ENCODE assay signal across 24 cellular contexts in genomic region chr1:118963138-118963455, GRCh38. TPM values are rescaled to one million over a fixed set of nuclear protein-coding genes. Genes with fewer than 3 reads are reported as not detected.
"Had no signal": no experiment of that assay in that cellular context is flagged by ENCODE, and none has a peak within 500 bp of the region (broad histone marks: within the 10 kb centered on the region; RNA-seq: fewer than 3 reads in every experiment).

No MANE protein-coding gene starts in this region.

- H3K9me3 ChIP-seq: colonic mucosa, left lung, right atrium auricular region, testis had no signal

- DNase-seq: activated CD4-positive, alpha-beta T cell treated with anti-CD3 and anti-CD28 coated beads for 1 hour; activated CD4-positive, alpha-beta T cell treated with anti-CD3 and anti-CD28 coated beads, Interleukin-2, amount 50 U/mL, for 48 hours; activated gamma-delta T cell treated with Interleukin-2 at 50 U/mL for 16 hours; activated T-cell treated with anti-CD3 and anti-CD28 coated beads for 4 hours; amniotic stem cell; central memory CD4-positive, alpha-beta T cell; colonic mucosa; head of caudate nucleus; left lung; naive B cell; stimulated activated CD4-positive, alpha-beta T cell treated with anti-CD3 and anti-CD28 coated beads, Interleukin-4, amount 100 ng/mL, for 1 hour; stimulated activated naive CD8-positive, alpha-beta T cell treated with anti-CD3 and anti-CD28 coated beads, Interleukin-15, amount 100 ng/mL, for 72 hours; testis; WERI-Rb-1 had no signal

- H3K4me3 ChIP-seq: colonic mucosa, left lung, right atrium auricular region, smooth muscle cell, testis had no signal

- H3K27ac Mint-ChIP-seq: activated naive CD8-positive, alpha-beta T cell; activated T-helper 1 cell treated with anti-CD3 and anti-CD28 coated beads, Interleukin-12 subunit alpha, Interleukin-12 subunit beta, Interleukin-2, Interleukin-4 antibody, amounts not matched to agents 30 ng/mL and 10 ng/mL and 1 ng/mL, durations not matched to agents 14 hours and 24 hours and 36 hours; memory B cell; naive B cell; progenitor cell of endocrine pancreas; stimulated activated naive CD8-positive, alpha-beta T cell treated with anti-CD3 and anti-CD28 coated beads, Interleukin-15, amount 100 ng/mL, for 72 hours; T-helper 1 cell treated with Interleukin-12 subunit alpha and Interleukin-12 subunit beta and Interleukin-4 antibody, amounts not matched to agents 30 μg/mL and 1 μg/mL, for 36 hours; type B pancreatic cell had no signal

- H3K36me3 Mint-ChIP-seq: activated naive CD8-positive, alpha-beta T cell; memory B cell; naive B cell; type B pancreatic cell had no signal

- H3K4me1 ChIP-seq: colonic mucosa, left lung, right atrium auricular region, testis had no signal

- H3K27me3 Mint-ChIP-seq: memory B cell had no signal

- H3K27ac ChIP-seq: colonic mucosa, left lung, right atrium auricular region, testis, WERI-Rb-1 had no signal

- H3K9me3 Mint-ChIP-seq: activated T-helper 1 cell treated with anti-CD3 and anti-CD28 coated beads, Interleukin-12 subunit alpha, Interleukin-12 subunit beta, Interleukin-2, Interleukin-4 antibody, amounts not matched to agents 30 ng/mL and 10 ng/mL and 1 ng/mL, durations not matched to agents 14 hours and 24 hours and 36 hours; T-helper 1 cell treated with Interleukin-12 subunit alpha and Interleukin-12 subunit beta and Interleukin-4 antibody, amounts not matched to agents 30 μg/mL and 1 μg/mL, for 36 hours; type B pancreatic cell had no signal

- H3K27me3 ChIP-seq: colonic mucosa, left lung, right atrium auricular region, testis had no signal

- H3K4me2 ChIP-seq: smooth muscle cell had no signal

- ATAC-seq: stimulated activated naive CD8-positive, alpha-beta T cell treated with anti-CD3 and anti-CD28 coated beads, Interleukin-15, amount 100 ng/mL, for 72 hours had no signal

- H3K36me3 ChIP-seq: colonic mucosa, left lung, right atrium auricular region, WERI-Rb-1 had no signal

- H3K4me3 Mint-ChIP-seq: activated naive CD8-positive, alpha-beta T cell; activated T-helper 1 cell treated with anti-CD3 and anti-CD28 coated beads, Interleukin-12 subunit alpha, Interleukin-12 subunit beta, Interleukin-2, Interleukin-4 antibody, amounts not matched to agents 30 ng/mL and 10 ng/mL and 1 ng/mL, durations not matched to agents 14 hours and 24 hours and 36 hours; memory B cell; naive B cell; neural crest cell; stimulated activated naive CD8-positive, alpha-beta T cell treated with anti-CD3 and anti-CD28 coated beads, Interleukin-15, amount 100 ng/mL, for 72 hours; T-helper 1 cell treated with Interleukin-12 subunit alpha and Interleukin-12 subunit beta and Interleukin-4 antibody, amounts not matched to agents 30 μg/mL and 1 μg/mL, for 36 hours; type B pancreatic cell had no signal

- H3K4me1 Mint-ChIP-seq: neural crest cell; stimulated activated naive CD8-positive, alpha-beta T cell treated with anti-CD3 and anti-CD28 coated beads, Interleukin-15, amount 100 ng/mL, for 72 hours had no signal

RNA-seq across cellular contexts. Expression of gene TBX15, which starts 25.0 kb away (rescaled TPM):
- total RNA-seq: activated T-helper 1 cell treated with anti-CD3 and anti-CD28 coated beads, Interleukin-12 subunit alpha, Interleukin-12 subunit beta, Interleukin-2, Interleukin-4 antibody, amounts not matched to agents 30 ng/mL and 10 ng/mL and 1 ng/mL, durations not matched to agents 14 hours and 24 hours and 36 hours; kidney epithelial cell; progenitor cell of endocrine pancreas had no signal
